Comparison of ENCODE assay signal across 20 cellular contexts in genomic region chr11:109130910-109131309, GRCh38.
DNase-seq lines count a peak whose midpoint lies in the region; ATAC-seq, FAIRE-seq and TF ChIP-seq lines count a peak whose summit lies in the region.
"Had no signal": no experiment of that assay in that cellular context is flagged by ENCODE, and none has a peak within 500 bp of the region (broad histone marks: within the 10 kb centered on the region; RNA-seq: fewer than 3 reads in every experiment).

No MANE protein-coding gene starts in this region.

- H3K4me1 Mint-ChIP-seq in GM23338 = peaks cover 15% of the 10 kb centered on the region
- H3K4me1 Mint-ChIP-seq in WTC11 = peaks cover 30% of the 10 kb centered on the region

- H3K27me3 ChIP-seq in GM23338 (ENCODE audit: insufficient read depth) = peaks cover 5% of the 10 kb centered on the region; the same call in 1 of the 2 replicates

- H3F3A ChIP-seq in GM23338 (replicated peaks; ENCODE audit: low read depth) = no peaks in the 10 kb centered on the region

- H3K27ac ChIP-seq in GM23338 (ENCODE audit: low read depth) = no peak overlapping the region
- H3K27ac ChIP-seq: C4-2B, HL-60, KMS-11 had no signal

- no peaks in the 10 kb centered on the region for H3K9me2 ChIP-seq in GM23338 (ENCODE audit: insufficient read depth)

- peak; percentile 62 for ATAC-seq in GM23338
- ATAC-seq in WTC11 = peak; percentile 50
- ATAC-seq in GM19395 (IDR thresholded peaks at IDR 0.05; ENCODE audit: unreplicated experiment) = no peak

- H3K4me3 ChIP-seq in GM23338 = no peak overlapping the region

- H2AFZ ChIP-seq in GM23338 = no peak overlapping the region

- TF ChIP-seq CTCF in GM23338 (conservative IDR thresholded peaks at IDR 0.05; ENCODE audit: low read depth in 2 of 2) (no peak), WTC11 (IDR thresholded peaks at IDR 0.05) (no peak)

- no peaks in the 10 kb centered on the region for H3K79me2 ChIP-seq in GM23338 (replicated peaks; ENCODE audit: insufficient read depth)

- H3K27me3 Mint-ChIP-seq in GM23338 (ENCODE audit: insufficient read depth, low read depth, poor library complexity) = no peaks in the 10 kb centered on the region
- peaks cover 10% of the 10 kb centered on the region for H3K27me3 Mint-ChIP-seq in WTC11 (ENCODE audit: low read depth)
- H3K27me3 Mint-ChIP-seq: CD4-positive, alpha-beta T cell had no signal

- 0 out of 2 replicates have a peak, but pooled peaks cover 15% of the 10 kb centered on the region for H3K4me1 ChIP-seq in GM23338 (ENCODE audit: insufficient read depth)

- H3K4me3 Mint-ChIP-seq in GM23338 (no peak overlapping the region), WTC11 (no peak overlapping the region)
- H3K4me3 Mint-ChIP-seq: CD4-positive, alpha-beta T cell had no signal

- H3K36me3 ChIP-seq in GM23338 (ENCODE audit: insufficient read depth) = no peaks in the 10 kb centered on the region

- no peaks in the 10 kb centered on the region for H4K20me1 ChIP-seq in GM23338 (replicated peaks; ENCODE audit: insufficient read depth)

- CTCF ChIA-PET in WTC11 (lab: Charles Lee) = interaction anchor here (1.1 kb wide), 1 partner anchor 25 kb away, joined by 3 read pairs; no protein-coding TSS in a partner anchor

- H3K36me3 Mint-ChIP-seq in GM23338 (ENCODE audit: low read depth) (no peaks in the 10 kb centered on the region), WTC11 (no peaks in the 10 kb centered on the region)

- no peaks in the 10 kb centered on the region; the same call in 2 of the 3 replicates for H3K9me3 Mint-ChIP-seq in GM23338
- peaks cover 5% of the 10 kb centered on the region for H3K9me3 Mint-ChIP-seq in WTC11
- H3K9me3 Mint-ChIP-seq: CD4-positive, alpha-beta T cell had no signal

- no peak overlapping the region for H3K4me2 ChIP-seq in GM23338
- H3K4me2 ChIP-seq: KMS-11 had no signal

- H3K27ac Mint-ChIP-seq in GM23338 (no peak overlapping the region), WTC11 (no peak overlapping the region)
- H3K27ac Mint-ChIP-seq: CD4-positive, alpha-beta T cell had no signal

- DNase-seq in D341Med (ENCODE audit: low spot score) (peak; percentile 28), GM23338 (ENCODE audit: low spot score) (peak; percentile 25), NCI-H69 (lab: John Stamatoyannopoulos, UW) (peak; percentile 58), WTC11 (ENCODE audit: low spot score) (no peak), T-helper 9 cell (no peak), AG08396 (ENCODE audit: low spot score) (no peak), RCC 7860 (ENCODE audit: low spot score) (no peak)
- DNase-seq: Calu3; CD4-positive, alpha-beta T cell; DMS153; DMS79; GDM1; HCEC 1CT had no signal

- FAIRE-seq in RCC 7860 (lab: Jason Lieb, UNC) = no peak
- FAIRE-seq: GM12892, GM18507, H54 had no signal

- POLR2A ChIA-PET in WTC11 (lab: Charles Lee) = no interaction called here

TF ChIP-seq in GM23338, 12 proteins besides CTCF, POLR2A, EP300 and RAD21:
- TF ChIP-seq NANOG (IDR thresholded peaks at IDR 0.05; ENCODE audit: borderline replicate concordance) (0 out of 2 replicates have a peak, but pooled peaks have one; percentile 51), JUNB (IDR thresholded peaks at IDR 0.05; ENCODE audit: unreplicated experiment) (no peak), EZH2phosphoT487 (IDR thresholded peaks at IDR 0.05; ENCODE audit: unreplicated experiment) (no peak), ZNF331 (CRISPR knock-in tag; IDR thresholded peaks at IDR 0.05; ENCODE audit: low read depth) (no peak), POLR2AphosphoS5 (IDR thresholded peaks at IDR 0.05; ENCODE audit: low read depth) (no peak), CREB1 (CRISPR knock-in tag; IDR thresholded peaks at IDR 0.05; ENCODE audit: low read depth) (0 out of 2 replicates have a peak, but pooled peaks have one; percentile 10), ZNF114 (CRISPR knock-in tag; IDR thresholded peaks at IDR 0.05) (no peak), STAT1 (IDR thresholded peaks at IDR 0.05; ENCODE audit: unreplicated experiment) (no peak)
- TF ChIP-seq, protein P1, sequence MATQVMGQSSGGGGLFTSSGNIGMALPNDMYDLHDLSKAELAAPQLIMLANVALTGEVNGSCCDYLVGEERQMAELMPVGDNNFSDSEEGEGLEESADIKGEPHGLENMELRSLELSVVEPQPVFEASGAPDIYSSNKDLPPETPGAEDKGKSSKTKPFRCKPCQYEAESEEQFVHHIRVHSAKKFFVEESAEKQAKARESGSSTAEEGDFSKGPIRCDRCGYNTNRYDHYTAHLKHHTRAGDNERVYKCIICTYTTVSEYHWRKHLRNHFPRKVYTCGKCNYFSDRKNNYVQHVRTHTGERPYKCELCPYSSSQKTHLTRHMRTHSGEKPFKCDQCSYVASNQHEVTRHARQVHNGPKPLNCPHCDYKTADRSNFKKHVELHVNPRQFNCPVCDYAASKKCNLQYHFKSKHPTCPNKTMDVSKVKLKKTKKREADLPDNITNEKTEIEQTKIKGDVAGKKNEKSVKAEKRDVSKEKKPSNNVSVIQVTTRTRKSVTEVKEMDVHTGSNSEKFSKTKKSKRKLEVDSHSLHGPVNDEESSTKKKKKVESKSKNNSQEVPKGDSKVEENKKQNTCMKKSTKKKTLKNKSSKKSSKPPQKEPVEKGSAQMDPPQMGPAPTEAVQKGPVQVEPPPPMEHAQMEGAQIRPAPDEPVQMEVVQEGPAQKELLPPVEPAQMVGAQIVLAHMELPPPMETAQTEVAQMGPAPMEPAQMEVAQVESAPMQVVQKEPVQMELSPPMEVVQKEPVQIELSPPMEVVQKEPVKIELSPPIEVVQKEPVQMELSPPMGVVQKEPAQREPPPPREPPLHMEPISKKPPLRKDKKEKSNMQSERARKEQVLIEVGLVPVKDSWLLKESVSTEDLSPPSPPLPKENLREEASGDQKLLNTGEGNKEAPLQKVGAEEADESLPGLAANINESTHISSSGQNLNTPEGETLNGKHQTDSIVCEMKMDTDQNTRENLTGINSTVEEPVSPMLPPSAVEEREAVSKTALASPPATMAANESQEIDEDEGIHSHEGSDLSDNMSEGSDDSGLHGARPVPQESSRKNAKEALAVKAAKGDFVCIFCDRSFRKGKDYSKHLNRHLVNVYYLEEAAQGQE (IDR thresholded peaks at IDR 0.05; ENCODE audit: unreplicated experiment) = no peak

TF ChIP-seq in WTC11, 78 proteins besides CTCF, POLR2A, EP300 and RAD21:
- TF ChIP-seq, protein P2, sequence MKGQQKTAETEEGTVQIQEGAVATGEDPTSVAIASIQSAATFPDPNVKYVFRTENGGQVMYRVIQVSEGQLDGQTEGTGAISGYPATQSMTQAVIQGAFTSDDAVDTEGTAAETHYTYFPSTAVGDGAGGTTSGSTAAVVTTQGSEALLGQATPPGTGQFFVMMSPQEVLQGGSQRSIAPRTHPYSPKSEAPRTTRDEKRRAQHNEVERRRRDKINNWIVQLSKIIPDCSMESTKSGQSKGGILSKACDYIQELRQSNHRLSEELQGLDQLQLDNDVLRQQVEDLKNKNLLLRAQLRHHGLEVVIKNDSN (CRISPR knock-in tag; IDR thresholded peaks at IDR 0.05) = no peak
- no peak for TF ChIP-seq ETV6 (CRISPR knock-in tag; IDR thresholded peaks at IDR 0.05)
- TF ChIP-seq EMX1 (CRISPR knock-in tag; IDR thresholded peaks at IDR 0.05) = no peak

Comparison
In these comparisons a context has a peak if more than half of its experiments do, and no peak if none do; other contexts are left out.
1. DNase-seq: peak in D341Med (single experiment), GM23338 (single experiment) and NCI-H69 (single experiment); none in WTC11 (single experiment), T-helper 9 cell (single experiment), AG08396 (single experiment) and RCC 7860 (single experiment).